Comparison of ENCODE assay signal across 1 cellular context in the genomic region with DNA sequence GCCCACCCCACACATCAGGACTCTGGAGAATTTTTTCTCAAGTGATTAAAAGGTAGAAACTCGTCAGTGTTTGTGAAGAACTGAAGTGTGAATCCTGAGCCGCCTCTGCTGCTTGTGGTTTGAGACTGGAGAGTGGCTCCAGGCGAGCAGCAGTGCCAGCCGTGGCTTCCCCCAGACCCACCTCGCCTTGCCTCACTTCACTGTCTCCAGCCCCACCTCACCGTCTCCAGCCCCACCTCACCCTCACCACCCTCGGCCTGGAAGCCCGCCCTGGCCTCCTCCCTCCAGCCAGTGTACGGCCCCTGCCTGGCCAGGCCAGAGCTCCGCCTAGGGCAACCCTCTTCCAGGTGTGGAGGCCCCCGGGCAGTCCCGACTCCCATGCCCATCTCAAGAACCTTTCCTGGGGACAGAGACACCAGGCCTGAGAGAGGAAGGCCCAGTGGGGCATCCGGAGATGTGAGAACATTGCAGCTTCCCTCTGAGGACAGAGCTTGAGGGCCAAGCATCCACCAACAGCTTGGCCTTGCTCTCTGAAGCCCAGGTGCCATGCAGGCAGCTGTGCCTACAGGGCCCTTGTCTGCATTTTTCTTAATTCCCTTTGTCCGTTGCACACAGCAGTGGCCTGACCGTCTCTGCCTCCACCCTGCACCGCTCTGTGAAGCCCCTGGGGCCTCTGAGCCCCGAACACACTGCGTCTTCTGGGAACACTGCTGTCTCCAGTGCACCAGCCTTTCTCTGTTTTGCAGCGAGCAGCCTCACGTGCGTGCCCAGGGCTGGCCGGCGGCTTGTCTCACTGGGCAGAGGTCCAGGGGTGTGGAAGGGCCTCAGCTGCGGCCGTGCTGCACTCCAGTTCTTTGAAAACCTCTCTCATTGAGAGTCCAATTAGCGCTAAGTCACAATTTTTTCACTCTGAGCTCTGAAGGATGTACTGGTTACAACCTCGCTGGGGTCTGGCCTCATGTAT.
TF ChIP-seq lines count a peak whose summit lies in the region.

No MANE protein-coding gene starts in this region.

TF ChIP-seq in HCT116, 20 proteins besides CTCF, POLR2A, EP300 and RAD21:
- TF ChIP-seq, protein P1, sequence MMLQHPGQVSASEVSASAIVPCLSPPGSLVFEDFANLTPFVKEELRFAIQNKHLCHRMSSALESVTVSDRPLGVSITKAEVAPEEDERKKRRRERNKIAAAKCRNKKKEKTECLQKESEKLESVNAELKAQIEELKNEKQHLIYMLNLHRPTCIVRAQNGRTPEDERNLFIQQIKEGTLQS (IDR thresholded peaks at IDR 0.05): no peak
- no peak for TF ChIP-seq ELF1 (IDR thresholded peaks at IDR 0.05; ENCODE audit: borderline replicate concordance, low read depth)
- TF ChIP-seq SIN3A (IDR thresholded peaks at IDR 0.05; ENCODE audit: low read depth): no peak
- TF ChIP-seq, protein P2, sequence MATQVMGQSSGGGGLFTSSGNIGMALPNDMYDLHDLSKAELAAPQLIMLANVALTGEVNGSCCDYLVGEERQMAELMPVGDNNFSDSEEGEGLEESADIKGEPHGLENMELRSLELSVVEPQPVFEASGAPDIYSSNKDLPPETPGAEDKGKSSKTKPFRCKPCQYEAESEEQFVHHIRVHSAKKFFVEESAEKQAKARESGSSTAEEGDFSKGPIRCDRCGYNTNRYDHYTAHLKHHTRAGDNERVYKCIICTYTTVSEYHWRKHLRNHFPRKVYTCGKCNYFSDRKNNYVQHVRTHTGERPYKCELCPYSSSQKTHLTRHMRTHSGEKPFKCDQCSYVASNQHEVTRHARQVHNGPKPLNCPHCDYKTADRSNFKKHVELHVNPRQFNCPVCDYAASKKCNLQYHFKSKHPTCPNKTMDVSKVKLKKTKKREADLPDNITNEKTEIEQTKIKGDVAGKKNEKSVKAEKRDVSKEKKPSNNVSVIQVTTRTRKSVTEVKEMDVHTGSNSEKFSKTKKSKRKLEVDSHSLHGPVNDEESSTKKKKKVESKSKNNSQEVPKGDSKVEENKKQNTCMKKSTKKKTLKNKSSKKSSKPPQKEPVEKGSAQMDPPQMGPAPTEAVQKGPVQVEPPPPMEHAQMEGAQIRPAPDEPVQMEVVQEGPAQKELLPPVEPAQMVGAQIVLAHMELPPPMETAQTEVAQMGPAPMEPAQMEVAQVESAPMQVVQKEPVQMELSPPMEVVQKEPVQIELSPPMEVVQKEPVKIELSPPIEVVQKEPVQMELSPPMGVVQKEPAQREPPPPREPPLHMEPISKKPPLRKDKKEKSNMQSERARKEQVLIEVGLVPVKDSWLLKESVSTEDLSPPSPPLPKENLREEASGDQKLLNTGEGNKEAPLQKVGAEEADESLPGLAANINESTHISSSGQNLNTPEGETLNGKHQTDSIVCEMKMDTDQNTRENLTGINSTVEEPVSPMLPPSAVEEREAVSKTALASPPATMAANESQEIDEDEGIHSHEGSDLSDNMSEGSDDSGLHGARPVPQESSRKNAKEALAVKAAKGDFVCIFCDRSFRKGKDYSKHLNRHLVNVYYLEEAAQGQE (IDR thresholded peaks at IDR 0.05; ENCODE audit: low read depth): no peak
- no peak for TF ChIP-seq CBX3 (IDR thresholded peaks at IDR 0.05; ENCODE audit: low read depth)
- no peak for TF ChIP-seq EZH2 (IDR thresholded peaks at IDR 0.05)
